25 cellular contexts compared by ENCODE assay signal in the genomic region with DNA sequence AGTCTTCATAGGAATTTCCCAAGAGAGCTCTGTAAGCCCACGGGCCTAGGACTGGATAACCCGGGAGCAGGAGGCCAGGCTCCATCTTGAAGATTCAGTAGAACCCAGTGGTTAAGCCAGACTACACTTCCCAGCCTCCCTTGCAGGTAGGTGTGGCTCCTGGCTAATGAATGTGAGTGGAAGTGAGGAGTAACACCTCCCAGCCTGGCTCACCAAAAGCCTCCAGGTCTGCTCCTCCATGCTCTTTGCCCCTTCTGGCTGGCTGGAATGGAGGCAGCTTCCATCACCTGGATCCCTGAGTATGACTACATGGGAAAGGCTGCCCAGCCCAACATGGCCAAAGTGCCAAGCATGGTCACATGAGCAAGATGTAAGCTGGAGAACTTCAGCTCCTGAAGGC. TPM values are rescaled to one million over a fixed set of nuclear protein-coding genes. Genes with fewer than 3 reads are reported as not detected.
A peak's percentile ranks its signal among the peaks of the same experiment; 100 is the strongest.
DNase-seq lines count a peak whose midpoint lies in the region; ATAC-seq and TF ChIP-seq lines count a peak whose summit lies in the region.
"Had no signal": no experiment of that assay in that cellular context is flagged by ENCODE, and none has a peak within 500 bp of the region (broad histone marks: within the 10 kb centered on the region; RNA-seq: fewer than 3 reads in every experiment).

No MANE protein-coding gene starts in this region.

- no peaks in the 10 kb centered on the region for H3K4me1 ChIP-seq in CD8-positive, alpha-beta T cell (ENCODE audit: insufficient read depth, low read length)
- no peaks in the 10 kb centered on the region for H3K4me1 ChIP-seq in GM23338 (ENCODE audit: insufficient read depth)
- H3K4me1 ChIP-seq in ascending aorta: no peaks in the 10 kb centered on the region
- H3K4me1 ChIP-seq: pancreas, sigmoid colon, uterus had no signal

- H3K36me3 Mint-ChIP-seq in CD8-positive, alpha-beta T cell: peaks cover 30% of the 10 kb centered on the region
- peaks cover 19% of the 10 kb centered on the region for H3K36me3 Mint-ChIP-seq in GM23338 (ENCODE audit: low read depth)
- H3K36me3 Mint-ChIP-seq in activated T-helper 1 cell treated with anti-CD3 and anti-CD28 coated beads, Interleukin-12 subunit alpha, Interleukin-12 subunit beta, Interleukin-2, Interleukin-4 antibody, amounts not matched to agents 30 ng/mL and 10 ng/mL and 1 ng/mL, durations not matched to agents 14 hours and 24 hours and 36 hours (ENCODE audit: low read depth): peaks cover 18% of the 10 kb centered on the region

- peaks cover 6% of the 10 kb centered on the region; the same call in 1 of the 2 replicates for H4K20me1 ChIP-seq in GM23338 (replicated peaks; ENCODE audit: insufficient read depth)

- peak overlapping the region; percentile 45 for H3K27ac Mint-ChIP-seq in CD8-positive, alpha-beta T cell
- no peak overlapping the region for H3K27ac Mint-ChIP-seq in GM23338
- no peak overlapping the region for H3K27ac Mint-ChIP-seq in activated T-helper 1 cell treated with anti-CD3 and anti-CD28 coated beads, Interleukin-12 subunit alpha, Interleukin-12 subunit beta, Interleukin-2, Interleukin-4 antibody, amounts not matched to agents 30 ng/mL and 10 ng/mL and 1 ng/mL, durations not matched to agents 14 hours and 24 hours and 36 hours
- H3K27ac Mint-ChIP-seq: activated CD4-positive, alpha-beta T cell treated with anti-CD3 and anti-CD28 coated beads, Interleukin-2, amount 10 ng/mL, durations not matched to agents 7 days and 5 days; effector memory CD8-positive, alpha-beta T cell; IgD-negative memory B cell had no signal

- H3K9me3 ChIP-seq in CD8-positive, alpha-beta T cell (ENCODE audit: low read length): no peaks in the 10 kb centered on the region
- H3K9me3 ChIP-seq in ascending aorta: no peaks in the 10 kb centered on the region
- H3K9me3 ChIP-seq: pancreas, sigmoid colon, uterus had no signal

- no peak overlapping the region for H3K4me3 Mint-ChIP-seq in CD8-positive, alpha-beta T cell
- H3K4me3 Mint-ChIP-seq in GM23338: no peak overlapping the region
- no peak overlapping the region for H3K4me3 Mint-ChIP-seq in activated T-helper 1 cell treated with anti-CD3 and anti-CD28 coated beads, Interleukin-12 subunit alpha, Interleukin-12 subunit beta, Interleukin-2, Interleukin-4 antibody, amounts not matched to agents 30 ng/mL and 10 ng/mL and 1 ng/mL, durations not matched to agents 14 hours and 24 hours and 36 hours
- H3K4me3 Mint-ChIP-seq: activated CD4-positive, alpha-beta T cell treated with anti-CD3 and anti-CD28 coated beads, Interleukin-2, amount 10 ng/mL, durations not matched to agents 7 days and 5 days; effector memory CD8-positive, alpha-beta T cell; IgD-negative memory B cell; immature natural killer cell; naive B cell had no signal

- no peaks in the 10 kb centered on the region for H3K27me3 Mint-ChIP-seq in CD8-positive, alpha-beta T cell (ENCODE audit: low read depth)
- H3K27me3 Mint-ChIP-seq in GM23338 (ENCODE audit: insufficient read depth, low read depth, poor library complexity): peaks cover 18% of the 10 kb centered on the region
- no peaks in the 10 kb centered on the region for H3K27me3 Mint-ChIP-seq in activated T-helper 1 cell treated with anti-CD3 and anti-CD28 coated beads, Interleukin-12 subunit alpha, Interleukin-12 subunit beta, Interleukin-2, Interleukin-4 antibody, amounts not matched to agents 30 ng/mL and 10 ng/mL and 1 ng/mL, durations not matched to agents 14 hours and 24 hours and 36 hours (ENCODE audit: insufficient read depth)
- H3K27me3 Mint-ChIP-seq: activated CD4-positive, alpha-beta T cell treated with anti-CD3 and anti-CD28 coated beads, Interleukin-2, amount 10 ng/mL, durations not matched to agents 7 days and 5 days; effector memory CD8-positive, alpha-beta T cell; IgD-negative memory B cell; naive B cell had no signal

- CTCF ChIA-PET in CD8-positive, alpha-beta T cell (lab: Charles Lee): no interaction called here

- H3K79me2 ChIP-seq in GM23338 (replicated peaks; ENCODE audit: insufficient read depth): no peaks in the 10 kb centered on the region

- no peaks in the 10 kb centered on the region for H3K4me1 Mint-ChIP-seq in CD8-positive, alpha-beta T cell (ENCODE audit: low read depth)
- peaks cover 2% of the 10 kb centered on the region; the same call in 1 of the 3 replicates for H3K4me1 Mint-ChIP-seq in GM23338
- no peaks in the 10 kb centered on the region for H3K4me1 Mint-ChIP-seq in activated T-helper 1 cell treated with anti-CD3 and anti-CD28 coated beads, Interleukin-12 subunit alpha, Interleukin-12 subunit beta, Interleukin-2, Interleukin-4 antibody, amounts not matched to agents 30 ng/mL and 10 ng/mL and 1 ng/mL, durations not matched to agents 14 hours and 24 hours and 36 hours (ENCODE audit: low read depth)
- H3K4me1 Mint-ChIP-seq: activated CD4-positive, alpha-beta T cell treated with anti-CD3 and anti-CD28 coated beads, Interleukin-2, amount 10 ng/mL, durations not matched to agents 7 days and 5 days; naive B cell had no signal

- POLR2A ChIA-PET in CD8-positive, alpha-beta T cell (lab: Charles Lee): no interaction called here

- no peak for TF ChIP-seq CTCF in CD8-positive, alpha-beta T cell (IDR thresholded peaks at IDR 0.05)
- no peak for TF ChIP-seq CTCF in GM23338 (conservative IDR thresholded peaks at IDR 0.05; ENCODE audit: low read depth in 2 of 2)
- no peak for TF ChIP-seq CTCF in ascending aorta (IDR thresholded peaks at IDR 0.05)

- H3K4me3 ChIP-seq in CD8-positive, alpha-beta T cell (ENCODE audit: low read depth, low read length): no peak overlapping the region
- no peak overlapping the region for H3K4me3 ChIP-seq in GM23338
- H3K4me3 ChIP-seq in ascending aorta: no peak overlapping the region
- H3K4me3 ChIP-seq: lung, pancreas, sigmoid colon, uterus had no signal

- H3K9me2 ChIP-seq in GM23338 (ENCODE audit: insufficient read depth): peaks cover 5% of the 10 kb centered on the region

- H2AFZ ChIP-seq in GM23338: no peak overlapping the region

- H3K27me3 ChIP-seq in CD8-positive, alpha-beta T cell (ENCODE audit: insufficient read depth, low read length): no peaks in the 10 kb centered on the region
- no peaks in the 10 kb centered on the region for H3K27me3 ChIP-seq in GM23338 (ENCODE audit: insufficient read depth)
- H3K27me3 ChIP-seq in ascending aorta: no peaks in the 10 kb centered on the region
- H3K27me3 ChIP-seq: pancreas, sigmoid colon, uterus had no signal

- peaks cover 5% of the 10 kb centered on the region for H3K36me3 ChIP-seq in CD8-positive, alpha-beta T cell (ENCODE audit: insufficient read depth, low read length)
- H3K36me3 ChIP-seq in GM23338 (ENCODE audit: insufficient read depth) (peaks cover 3% of the 10 kb centered on the region; the same call in 1 of the 2 replicates), ascending aorta (peaks cover 20 to 28% of the 10 kb centered on the region in 2 donors)
- H3K36me3 ChIP-seq: uterus had no signal

- no peak overlapping the region for H3K27ac ChIP-seq in CD8-positive, alpha-beta T cell (ENCODE audit: low read depth, low read length)
- H3K27ac ChIP-seq in GM23338 (ENCODE audit: low read depth) (no peak overlapping the region), ascending aorta (no peak overlapping the region)
- H3K27ac ChIP-seq: pancreas, sigmoid colon, uterus had no signal

- no peaks in the 10 kb centered on the region for H3K9me3 Mint-ChIP-seq in CD8-positive, alpha-beta T cell
- no peaks in the 10 kb centered on the region for H3K9me3 Mint-ChIP-seq in GM23338
- H3K9me3 Mint-ChIP-seq in activated T-helper 1 cell treated with anti-CD3 and anti-CD28 coated beads, Interleukin-12 subunit alpha, Interleukin-12 subunit beta, Interleukin-2, Interleukin-4 antibody, amounts not matched to agents 30 ng/mL and 10 ng/mL and 1 ng/mL, durations not matched to agents 14 hours and 24 hours and 36 hours: no peaks in the 10 kb centered on the region
- H3K9me3 Mint-ChIP-seq: activated CD4-positive, alpha-beta T cell treated with anti-CD3 and anti-CD28 coated beads, Interleukin-2, amount 10 ng/mL, durations not matched to agents 7 days and 5 days; effector memory CD8-positive, alpha-beta T cell; IgD-negative memory B cell; immature natural killer cell had no signal

- no peak for ATAC-seq in CD8-positive, alpha-beta T cell
- ATAC-seq in GM23338 (peak; percentile 72), left colon (peak; percentile 43)
- ATAC-seq: effector memory CD8-positive, alpha-beta T cell had no signal

- intact Hi-C loops in CD8-positive, alpha-beta T cell (cut with DNase I, micrococcal nuclease): no loop called here
- intact Hi-C loops in left colon (cut with DNase I, micrococcal nuclease) (no loop called here), ascending aorta (cut with DNase I) (no loop called here)
- intact Hi-C loops in activated T-helper 1 cell treated with anti-CD3 and anti-CD28 coated beads, Interleukin-12 subunit alpha, Interleukin-12 subunit beta, Interleukin-2, Interleukin-4 antibody, amounts not matched to agents 30 ng/mL and 10 ng/mL and 1 ng/mL, durations not matched to agents 14 hours and 24 hours and 36 hours (cut with micrococcal nuclease): no loop called here

- no peak overlapping the region for H3K4me2 ChIP-seq in GM23338

- no peak for DNase-seq in CD8-positive, alpha-beta T cell
- DNase-seq in GM23338 (ENCODE audit: low spot score) (peak; percentile 45), OCI-M1 (lab: John Stamatoyannopoulos, UW) (peak; percentile 39), left colon (no peak), dedifferentiated amniotic fluid mesenchymal stem cell (ENCODE audit: extremely low spot score) (no peak), ascending aorta (ENCODE audit: low spot score in 2 of 2) (no peak), HuH-7.5 (ENCODE audit: low spot score) (no peak)
- DNase-seq in activated T-helper 1 cell treated with anti-CD3 and anti-CD28 coated beads, Interleukin-12 subunit alpha, Interleukin-12 subunit beta, Interleukin-2, Interleukin-4 antibody, amounts not matched to agents 30 ng/mL and 10 ng/mL and 1 ng/mL, durations not matched to agents 14 hours and 24 hours and 36 hours (ENCODE audit: low spot score): no peak
- DNase-seq: activated CD4-positive, alpha-beta T cell treated with anti-CD3 and anti-CD28 coated beads, Interleukin-2, amount 10 ng/mL, durations not matched to agents 7 days and 5 days; activated CD8-positive, alpha-beta memory T cell treated with anti-CD3 and anti-CD28 coated beads, Interleukin-2, amount 50 U/mL, for 48 hours; activated gamma-delta T cell treated with Interleukin-2 at 50 U/mL for 16 hours; AML-193; cerebellar nuclear complex; COR-L47; effector memory CD8-positive, alpha-beta T cell; immature natural killer cell; naive B cell; NCI-H1417; NCI-H748 treated with DMSO at 0.1 percent for 48 hours; pancreas; sigmoid colon; uterus had no signal

- no peaks in the 10 kb centered on the region for H3F3A ChIP-seq in GM23338 (replicated peaks; ENCODE audit: low read depth)

RNA-seq across cellular contexts. Expression of gene LRRN4, which starts 9.8 kb away (rescaled TPM):
- not detected for total RNA-seq in CD8-positive, alpha-beta T cell
- total RNA-seq in GM23338 (2014; rRNA removed; shearing (Covaris generic)): 0.70 and 2.2 TPM in 2 replicates
- polyA plus RNA-seq in GM23338 (2016; fragmentation: Nextera tagmentation; extraction: Ambion mirVana): 0.21 and 0.63 TPM in 2 replicates
- total RNA-seq in left colon: not detected
- not detected in 2 replicates for total RNA-seq in activated T-helper 1 cell treated with anti-CD3 and anti-CD28 coated beads, Interleukin-12 subunit alpha, Interleukin-12 subunit beta, Interleukin-2, Interleukin-4 antibody, amounts not matched to agents 30 ng/mL and 10 ng/mL and 1 ng/mL, durations not matched to agents 14 hours and 24 hours and 36 hours
- total RNA-seq in ascending aorta: not detected
- total RNA-seq: activated CD4-positive, alpha-beta T cell treated with anti-CD3 and anti-CD28 coated beads, Interleukin-2, amount 10 ng/mL, durations not matched to agents 7 days and 5 days had no signal
- polyA plus RNA-seq: fibroblast of lung, IgD-negative memory B cell, immature natural killer cell had no signal

RNA-seq across cellular contexts. Expression of gene CRLS1, which starts 38.2 kb away (rescaled TPM):
- total RNA-seq in CD8-positive, alpha-beta T cell: 10 to 100 TPM in 1 of 2 experiments, 1 to 10 TPM in 1; 7.4 to 11.2 TPM
- 48.1 and 65.8 TPM in 2 replicates for total RNA-seq in GM23338 (2014; rRNA removed; shearing (Covaris generic))
- 50.8 and 51.9 TPM in 2 replicates for polyA plus RNA-seq in GM23338 (2016; fragmentation: Nextera tagmentation; extraction: Ambion mirVana)
- total RNA-seq in left colon (10 to 100 TPM; 42.7 to 47.7 TPM), ascending aorta (17.2 TPM)
- 48.7 and 60.5 TPM in 2 replicates for total RNA-seq in activated T-helper 1 cell treated with anti-CD3 and anti-CD28 coated beads, Interleukin-12 subunit alpha, Interleukin-12 subunit beta, Interleukin-2, Interleukin-4 antibody, amounts not matched to agents 30 ng/mL and 10 ng/mL and 1 ng/mL, durations not matched to agents 14 hours and 24 hours and 36 hours

Comparison
In these comparisons a context has a peak if more than half of its experiments do, and no peak if none do; other contexts are left out.
1. DNase-seq: peak in GM23338 (single experiment) and OCI-M1 (single experiment); none in CD8-positive, alpha-beta T cell (0 of 7), left colon (0 of 2), activated T-helper 1 cell treated with anti-CD3 and anti-CD28 coated beads, Interleukin-12 subunit alpha, Interleukin-12 subunit beta, Interleukin-2, Interleukin-4 antibody, amounts not matched to agents 30 ng/mL and 10 ng/mL and 1 ng/mL, durations not matched to agents 14 hours and 24 hours and 36 hours (single experiment), dedifferentiated amniotic fluid mesenchymal stem cell (single experiment), ascending aorta (0 of 2) and HuH-7.5 (single experiment).